Comparison of ENCODE assay signal across 8 cellular contexts in genomic region chr11:20162824-20163777, GRCh38. TPM values are rescaled to one million over a fixed set of nuclear protein-coding genes. Genes with fewer than 3 reads are reported as not detected.
DNase-seq lines count a peak whose midpoint lies in the region; ATAC-seq and TF ChIP-seq lines count a peak whose summit lies in the region.

No MANE protein-coding gene starts in this region.

- no peak for TF ChIP-seq CTCF in chondrocyte (IDR thresholded peaks at IDR 0.05)

- H3K36me3 ChIP-seq in HUES64 (ENCODE audit: insufficient read depth, low read length) (no peaks in the 10 kb centered on the region), mesendoderm (ENCODE audit: control insufficient read depth, insufficient read depth, low read length) (no peaks in the 10 kb centered on the region)

- no peak overlapping the region for H2BK120ac ChIP-seq in mesendoderm (ENCODE audit: low read depth, low read length)

- H3K36me3 Mint-ChIP-seq in chondrocyte (ENCODE audit: low read depth), result peaks cover 9% of the 10 kb centered on the region

- H3K4ac ChIP-seq in mesendoderm (ENCODE audit: low read depth, low read length), result no peak overlapping the region

- no peak overlapping the region for H2AK5ac ChIP-seq in mesendoderm (ENCODE audit: low read length)

- no peak overlapping the region for H3K23ac ChIP-seq in mesendoderm (ENCODE audit: low read length)

- no peak overlapping the region for H3K18ac ChIP-seq in mesendoderm (ENCODE audit: low read length)

- H3K4me1 ChIP-seq in HUES64 (ENCODE audit: insufficient read depth, low read length), result peaks cover 50% of the 10 kb centered on the region
- peaks cover 3% of the 10 kb centered on the region for H3K4me1 ChIP-seq in mesendoderm (ENCODE audit: control insufficient read depth, low read depth, low read length)

- no peak overlapping the region for H3K27ac Mint-ChIP-seq in chondrocyte (ENCODE audit: unreplicated experiment)

- H3K79me2 ChIP-seq in mesendoderm (ENCODE audit: control insufficient read depth, insufficient read depth, low read length), result no peaks in the 10 kb centered on the region

- peaks cover 2% of the 10 kb centered on the region for H3K9me3 Mint-ChIP-seq in chondrocyte (ENCODE audit: low read depth)

- H3K9ac ChIP-seq in HUES64 (ENCODE audit: low read depth, low read length) (no peak overlapping the region), mesendoderm (ENCODE audit: low read length) (peak overlapping the region; percentile 4)

- H3K56ac ChIP-seq in mesendoderm (ENCODE audit: low read length), result peak overlapping the region; percentile 49

- DNase-seq in AG08395 (ENCODE audit: low spot score) (peak; percentile 14), chondrocyte (ENCODE audit: low spot score) (no peak), mesendoderm (peak; percentile 78), NCI-H446 (lab: John Stamatoyannopoulos, UW) (no peak), GDM1 (lab: John Stamatoyannopoulos, UW) (no peak)

- H2BK5ac ChIP-seq in mesendoderm (ENCODE audit: low read length), result no peak overlapping the region

- peaks cover 33% of the 10 kb centered on the region for H3K4me1 Mint-ChIP-seq in chondrocyte (ENCODE audit: low read depth)

- H2BK15ac ChIP-seq in mesendoderm (replicated peaks; ENCODE audit: low read depth), result no peak overlapping the region

- H3K4me3 ChIP-seq in HUES64 (ENCODE audit: low read length) (peak overlapping the region; percentile 44), mesendoderm (ENCODE audit: low read length) (peak overlapping the region; percentile 19)

- ATAC-seq in HG02623 (IDR thresholded peaks at IDR 0.05; ENCODE audit: unreplicated experiment), result no peak
- ATAC-seq in GM21717 (IDR thresholded peaks at IDR 0.05; ENCODE audit: unreplicated experiment), result no peak

- H4K8ac ChIP-seq in mesendoderm (ENCODE audit: low read depth, low read length), result no peak overlapping the region

- H3K27ac ChIP-seq in HUES64 (ENCODE audit: low read depth, low read length) (no peak overlapping the region), mesendoderm (ENCODE audit: low read depth, low read length) (no peak overlapping the region)

- H3K79me1 ChIP-seq in mesendoderm (ENCODE audit: low read length), result no peaks in the 10 kb centered on the region

- WGBS in HUES64, result under 1% methylated on average over 61 of the region's 61 CpGs
- no CpG with 5 or more reads among the region's 61 CpGs for WGBS in mesendoderm (ENCODE audit: extremely low coverage, insufficient coverage, low lambda C conversion rate)

- H3K4me2 ChIP-seq in mesendoderm (ENCODE audit: low read length), result peak overlapping the region; percentile 52

- no peaks in the 10 kb centered on the region for H3K9me3 ChIP-seq in HUES64 (ENCODE audit: insufficient read depth, low read depth, low read length)

- H3K27me3 ChIP-seq in HUES64 (ENCODE audit: insufficient read depth, low read length) (peaks cover 100% of the 10 kb centered on the region), mesendoderm (ENCODE audit: insufficient read depth, low read length, poor library complexity) (peaks cover 61% of the 10 kb centered on the region)

- H4K5ac ChIP-seq in mesendoderm (ENCODE audit: low read length), result no peak overlapping the region

- H3K4me3 Mint-ChIP-seq in chondrocyte (ENCODE audit: unreplicated experiment), result peak overlapping the region; percentile 66

- peaks cover 90% of the 10 kb centered on the region for H3K27me3 Mint-ChIP-seq in chondrocyte (ENCODE audit: low read depth)

RNA-seq across cellular contexts. Expression of gene DBX1, which starts 2.8 kb away (rescaled TPM):
- 0.60 TPM for polyA plus RNA-seq in HUES64 (2013, experiment 1 of 2)
- polyA plus RNA-seq in HUES64 (2013, experiment 2 of 2), result 1.2 TPM
- total RNA-seq in chondrocyte, result not detected in 3 replicates
- polyA plus RNA-seq in mesendoderm (2013, experiment 1 of 2), result 0.06 TPM
- polyA plus RNA-seq in mesendoderm (2013, experiment 2 of 2), result 0.03 TPM

Comparison
In these comparisons a context has a peak if more than half of its experiments do, and no peak if none do; other contexts are left out.
1. DNase-seq: peak in AG08395 (single experiment) and mesendoderm (single experiment); none in chondrocyte (single experiment), NCI-H446 (0 of 2) and GDM1 (single experiment).